Comparison of ENCODE assay signal across 20 cellular contexts in the genomic region with DNA sequence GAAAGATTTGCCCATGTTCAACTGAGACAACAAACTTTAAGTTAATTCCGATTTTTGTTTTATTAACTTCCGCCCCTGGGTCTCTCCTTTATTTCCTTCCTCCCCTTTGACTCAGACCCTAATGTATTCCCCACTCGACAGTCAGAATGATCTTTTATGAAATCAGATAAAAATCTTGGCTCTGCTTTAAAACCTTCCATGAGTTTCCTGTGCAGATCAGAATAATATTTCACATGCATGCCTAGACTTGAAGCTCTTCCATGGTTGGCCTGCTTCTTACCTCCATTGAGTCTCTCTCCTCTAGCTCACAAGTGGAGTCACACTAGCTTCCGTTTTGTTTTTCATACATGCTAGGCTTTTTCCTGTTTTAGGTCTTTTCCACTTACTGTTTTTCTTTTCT.
A peak's percentile ranks its signal among the peaks of the same experiment; 100 is the strongest.
DNase-seq lines count a peak whose midpoint lies in the region; FAIRE-seq and TF ChIP-seq lines count a peak whose summit lies in the region.
"Had no signal": no experiment of that assay in that cellular context is flagged by ENCODE, and none has a peak within 500 bp of the region (broad histone marks: within the 10 kb centered on the region; RNA-seq: fewer than 3 reads in every experiment).

No MANE protein-coding gene starts in this region.

- H3K4me3 ChIP-seq in A673 (ENCODE audit: low read depth, low read length, poor library complexity, severe bottlenecking) (no peak overlapping the region), SK-N-MC (no peak overlapping the region), endothelial cell of umbilical vein (replicated peaks in 1 of 3; ENCODE audit: insufficient read depth in 1 of 3, low read depth in 1 of 3, low read length in 3 of 3) (no peak overlapping the region), neuronal stem cell (ENCODE audit: low read length in 2 of 2) (no peak overlapping the region)
- H3K4me3 ChIP-seq: A549, GM23248 had no signal

- H4K91ac ChIP-seq in neuronal stem cell (ENCODE audit: low read depth, low read length, poor library complexity): no peak overlapping the region

- no peak overlapping the region for H2BK120ac ChIP-seq in neuronal stem cell (ENCODE audit: low read depth, low read length)

- H3K4ac ChIP-seq in neuronal stem cell (ENCODE audit: low read length): no peak overlapping the region

- no peak overlapping the region for H2BK12ac ChIP-seq in neuronal stem cell (ENCODE audit: low read length)

- POLR2A ChIA-PET in A673 (lab: Charles Lee; ENCODE audit: low non-redundant PET) (no interaction called here), endothelial cell of umbilical vein (lab: Charles Lee) (no interaction called here)

- TF ChIP-seq CTCF in A673 (conservative IDR thresholded peaks at IDR 0.05; ENCODE audit: low read depth, low read length): no peak
- no peak for TF ChIP-seq CTCF in endothelial cell of umbilical vein (IDR thresholded peaks at IDR 0.05; ENCODE audit: extremely low read depth in 1 of 2, insufficient read depth in 1 of 2, low read depth in 1 of 2, low read length in 2 of 2)

- no peaks in the 10 kb centered on the region for H4K20me1 ChIP-seq in endothelial cell of umbilical vein (replicated peaks; ENCODE audit: control insufficient read depth, extremely low read depth, insufficient read depth, low read length)

- no peaks in the 10 kb centered on the region for H3K9me1 ChIP-seq in endothelial cell of umbilical vein (replicated peaks; ENCODE audit: control insufficient read depth, extremely low read depth, insufficient read depth, low read length)

- H2BK15ac ChIP-seq in neuronal stem cell (ENCODE audit: low read length): no peak overlapping the region

- H3K4me2 ChIP-seq in endothelial cell of umbilical vein (ENCODE audit: insufficient read depth, low read length) (no peak overlapping the region), neuronal stem cell (ENCODE audit: insufficient read depth, low read length, poor library complexity, severe bottlenecking) (no peak overlapping the region)
- H3K4me2 ChIP-seq: A549 had no signal

- WGBS in neuronal stem cell (ENCODE audit: extremely low coverage in 2 of 2, insufficient read length in 2 of 2, insufficient replicate concordance in 1 of 2), 2 donors: no CpG with 5 or more reads among the region's 4 CpGs

- no TSS peak for BruUV-seq in A673 (replicated peaks; lab: Mats Ljungman, UMichigan)
- BruUV-seq in endothelial cell of umbilical vein (replicated peaks; lab: Mats Ljungman, UMichigan): no TSS peak

- no peak overlapping the region for H3K18ac ChIP-seq in neuronal stem cell (ENCODE audit: low read length)

- intact Hi-C loops in A673 (cut with micrococcal nuclease; ENCODE audit: unreplicated experiment): no loop called here
- intact Hi-C loops in endothelial cell of umbilical vein (cut with micrococcal nuclease): no loop called here

- H2AFZ ChIP-seq in endothelial cell of umbilical vein (ENCODE audit: low read depth, low read length) (no peak overlapping the region), neuronal stem cell (ENCODE audit: low read length) (peak overlapping the region; percentile 35)
- H2AFZ ChIP-seq: GM23248 had no signal

- TF ChIP-seq POLR2A in endothelial cell of umbilical vein (IDR thresholded peaks at IDR 0.05; ENCODE audit: low read depth, low read length): no peak

- H3K9ac ChIP-seq in SK-N-MC (ENCODE audit: insufficient read length) (no peak overlapping the region), endothelial cell of umbilical vein (replicated peaks; ENCODE audit: extremely low read depth, insufficient read depth, low read length) (no peak overlapping the region), neuronal stem cell (ENCODE audit: low read depth, low read length, poor library complexity) (no peak overlapping the region)
- H3K9ac ChIP-seq: GM23248 had no signal

- no peaks in the 10 kb centered on the region for H3K79me1 ChIP-seq in neuronal stem cell (ENCODE audit: low read depth, low read length)

- H3K14ac ChIP-seq in neuronal stem cell (ENCODE audit: low read length): no peak overlapping the region

- H3K27ac ChIP-seq in A673 (ENCODE audit: low read depth, low read length, poor library complexity, severe bottlenecking): peak overlapping the region; percentile 58
- H3K27ac ChIP-seq in SK-N-MC: 0 out of 2 replicates have a peak overlapping the region, but pooled peaks have one; percentile 9
- no peak overlapping the region for H3K27ac ChIP-seq in endothelial cell of umbilical vein (ENCODE audit: insufficient read depth, low read depth, low read length)
- H3K27ac ChIP-seq in neuronal stem cell (replicated peaks; ENCODE audit: low read length): no peak overlapping the region
- H3K27ac ChIP-seq: A549, GM23248 had no signal

- H3K23ac ChIP-seq in neuronal stem cell (ENCODE audit: low read depth, low read length, poor library complexity): no peak overlapping the region

- DNase-seq in A673 (ENCODE audit: low spot score): peak; percentile 47
- DNase-seq in SK-N-MC (ENCODE audit: low read depth, low spot score): peak; percentile 60
- DNase-seq in endothelial cell of umbilical vein (ENCODE audit: low read depth, low spot score): peak; percentile 2
- no peak for DNase-seq in neuronal stem cell (ENCODE audit: low spot score)
- no peak for DNase-seq in globus pallidus (ENCODE audit: low spot score)
- no peak for DNase-seq in NCI-H2227 treated with DMSO at 0.1 percent for 48 hours (lab: John Stamatoyannopoulos, UW)
- no peak for DNase-seq in activated T-cell treated with anti-CD3 and anti-CD28 coated beads for 4 hours
- DNase-seq: 8988T; C1 segment of cervical spinal cord; Calu3; CD4-positive, alpha-beta memory T cell; COR-L47; DMS53; DMS79 treated with DMSO at 0.1 percent for 48 hours; GF-D8; GM23248; H9 had no signal

- dilution Hi-C loops in endothelial cell of umbilical vein (cut with MboI; ENCODE audit: extremely low pct_ligation_motif_present, low sequenced_read_pairs): no loop called here

- CTCF ChIA-PET in A673 (lab: Charles Lee) (no interaction called here), endothelial cell of umbilical vein (lab: Charles Lee) (no interaction called here)

- H4K8ac ChIP-seq in neuronal stem cell (ENCODE audit: low read depth, low read length): no peak overlapping the region

- peaks cover 28% of the 10 kb centered on the region for H3K4me1 ChIP-seq in A673 (ENCODE audit: insufficient read depth, low read length, poor library complexity, severe bottlenecking)
- H3K4me1 ChIP-seq in endothelial cell of umbilical vein (ENCODE audit: control insufficient read depth, extremely low read depth, insufficient read depth, low read length): no peaks in the 10 kb centered on the region
- no peaks in the 10 kb centered on the region for H3K4me1 ChIP-seq in neuronal stem cell (ENCODE audit: control insufficient read depth in 2 of 2, insufficient read depth in 1 of 2, low read depth in 1 of 2, low read length in 2 of 2)
- H3K4me1 ChIP-seq: A549 had no signal

- no peaks in the 10 kb centered on the region for H3K9me3 ChIP-seq in A673 (ENCODE audit: low read depth, low read length, poor library complexity, severe bottlenecking)
- H3K9me3 ChIP-seq in SK-N-MC (ENCODE audit: low read depth, low read length): no peaks in the 10 kb centered on the region
- no peaks in the 10 kb centered on the region for H3K9me3 ChIP-seq in endothelial cell of umbilical vein (replicated peaks; ENCODE audit: control insufficient read depth, insufficient read depth, low read length)
- H3K9me3 ChIP-seq in neuronal stem cell (replicated peaks in 1 of 2; ENCODE audit: control insufficient read depth in 2 of 2, insufficient read depth in 1 of 2, low read depth in 1 of 2, low read length in 2 of 2): no peaks in the 10 kb centered on the region
- H3K9me3 ChIP-seq: A549 had no signal

- no peaks in the 10 kb centered on the region for H3K36me3 ChIP-seq in A673 (ENCODE audit: insufficient read depth, low read length, poor library complexity, severe bottlenecking)
- no peaks in the 10 kb centered on the region for H3K36me3 ChIP-seq in SK-N-MC (ENCODE audit: insufficient read depth, low read length)
- no peaks in the 10 kb centered on the region for H3K36me3 ChIP-seq in endothelial cell of umbilical vein (ENCODE audit: control insufficient read depth in 2 of 2, extremely low read depth in 1 of 2, insufficient read depth in 2 of 2, low read length in 2 of 2)
- H3K36me3 ChIP-seq in neuronal stem cell (replicated peaks in 1 of 2; ENCODE audit: control insufficient read depth in 2 of 2, insufficient read depth in 2 of 2, low read length in 2 of 2): no peaks in the 10 kb centered on the region

- H3K79me2 ChIP-seq in endothelial cell of umbilical vein (ENCODE audit: control insufficient read depth, insufficient read depth, low read length): no peaks in the 10 kb centered on the region

- peak; percentile 40 for FAIRE-seq in endothelial cell of umbilical vein (lab: Jason Lieb, UNC)
- FAIRE-seq: A549, GM12891, GM18507 had no signal

- H3K27me3 ChIP-seq in A673 (replicated peaks; ENCODE audit: insufficient read depth, low read depth, low read length, poor library complexity) (no peaks in the 10 kb centered on the region), endothelial cell of umbilical vein (ENCODE audit: control insufficient read depth in 2 of 2, insufficient read depth in 2 of 2, low read length in 2 of 2) (no peaks in the 10 kb centered on the region), neuronal stem cell (ENCODE audit: control insufficient read depth in 3 of 3, insufficient read depth in 3 of 3, low read depth in 1 of 3, low read length in 3 of 3) (no peaks in the 10 kb centered on the region)

- H2AK5ac ChIP-seq in neuronal stem cell (ENCODE audit: low read depth, low read length): no peak overlapping the region

- H2BK5ac ChIP-seq in neuronal stem cell (ENCODE audit: low read length): no peak overlapping the region

TF ChIP-seq in endothelial cell of umbilical vein, 7 proteins besides CTCF, POLR2A, EP300 and RAD21:
- TF ChIP-seq JUN (IDR thresholded peaks at IDR 0.05; ENCODE audit: borderline replicate concordance, insufficient read depth, insufficient read length, low read depth) (no peak), GATA2 (IDR thresholded peaks at IDR 0.05; ENCODE audit: insufficient read depth, insufficient read length, low read depth, low read length) (no peak), EZH2 (IDR thresholded peaks at IDR 0.05; ENCODE audit: borderline replicate concordance, low read depth, low read length, severe bottlenecking) (no peak), MYC (IDR thresholded peaks at IDR 0.05; ENCODE audit: low read depth, low read length) (no peak), POLR2AphosphoS5 (IDR thresholded peaks at IDR 0.05; ENCODE audit: insufficient read depth, low read depth, low read length) (no peak), FOS (IDR thresholded peaks at IDR 0.05; ENCODE audit: borderline replicate concordance, insufficient read depth, low read length) (no peak)
- TF ChIP-seq, protein P1, sequence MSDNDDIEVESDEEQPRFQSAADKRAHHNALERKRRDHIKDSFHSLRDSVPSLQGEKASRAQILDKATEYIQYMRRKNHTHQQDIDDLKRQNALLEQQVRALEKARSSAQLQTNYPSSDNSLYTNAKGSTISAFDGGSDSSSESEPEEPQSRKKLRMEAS (IDR thresholded peaks at IDR 0.05; ENCODE audit: insufficient read depth, insufficient read length): no peak

Comparison
In these comparisons a context has a peak if more than half of its experiments do, and no peak if none do; other contexts are left out.
1. DNase-seq: peak in A673 (single experiment), SK-N-MC (single experiment) and endothelial cell of umbilical vein (single experiment); none in neuronal stem cell (single experiment), globus pallidus (single experiment), NCI-H2227 treated with DMSO at 0.1 percent for 48 hours (single experiment) and activated T-cell treated with anti-CD3 and anti-CD28 coated beads for 4 hours (single experiment).
2. H3K27ac ChIP-seq: peak in A673 (single experiment) and SK-N-MC (single experiment); none in endothelial cell of umbilical vein (single experiment) and neuronal stem cell (single experiment).